1 cellular context compared by ENCODE assay signal in genomic region chr17:80474231-80474932, GRCh38.
TF ChIP-seq lines count a peak whose summit lies in the region.

No MANE protein-coding gene starts in this region.

TF ChIP-seq in K562, 482 proteins besides CTCF, POLR2A, EP300 and RAD21 (continued from another document and continues in another):
- TF ChIP-seq ZBTB40 (IDR thresholded peaks at IDR 0.05): no peak
- no peak for TF ChIP-seq ZBTB40 (CRISPR knock-in tag; IDR thresholded peaks at IDR 0.05)
- TF ChIP-seq CBFA2T2 (conservative IDR thresholded peaks at IDR 0.05): peak; percentile 29; the same call in 1 of the 2 replicates
- no peak for TF ChIP-seq TBP (optimal IDR thresholded peaks at IDR 0.05; ENCODE audit: low read depth, low read length)
- no peak for TF ChIP-seq HNRNPH1 (optimal IDR thresholded peaks at IDR 0.05; ENCODE audit: low read depth, low read length)
- TF ChIP-seq ZBTB8A (IDR thresholded peaks at IDR 0.05; ENCODE audit: partially characterized antibody): no peak
- no peak for TF ChIP-seq FOXJ3 (CRISPR knock-in tag; IDR thresholded peaks at IDR 0.05)
- TF ChIP-seq FOXK1 (CRISPR knock-in tag; IDR thresholded peaks at IDR 0.05; ENCODE audit: borderline replicate concordance): no peak
- no peak for TF ChIP-seq MXD1 (CRISPR knock-in tag; IDR thresholded peaks at IDR 0.05; ENCODE audit: borderline replicate concordance, poor library complexity, severe bottlenecking)
- no peak for TF ChIP-seq HOMEZ (CRISPR knock-in tag; IDR thresholded peaks at IDR 0.05)
- TF ChIP-seq VEZF1 (CRISPR knock-in tag; IDR thresholded peaks at IDR 0.05): peak; percentile 71
- no peak for TF ChIP-seq ZNF318 (IDR thresholded peaks at IDR 0.05; ENCODE audit: borderline replicate concordance in 1 of 2, low read depth in 1 of 2)
- TF ChIP-seq HDGF (IDR thresholded peaks at IDR 0.05): no peak
- TF ChIP-seq ZNF740 (CRISPR knock-in tag; IDR thresholded peaks at IDR 0.05): peak; percentile 79; the same call in 1 of the 2 replicates
- TF ChIP-seq ZNF740 (tag; IDR thresholded peaks at IDR 0.05): 0 out of 4 replicates have a peak, but pooled peaks of 1 of the 2 experiments have one; percentile 40
- TF ChIP-seq ZNF699 (CRISPR knock-in tag; IDR thresholded peaks at IDR 0.05; ENCODE audit: insufficient replicate concordance): no peak
- no peak for TF ChIP-seq SOX6 (IDR thresholded peaks at IDR 0.05)
- TF ChIP-seq POLR2B (IDR thresholded peaks at IDR 0.05; ENCODE audit: low read depth, partially characterized antibody): no peak
- no peak for TF ChIP-seq ZNF561 (CRISPR knock-in tag; conservative IDR thresholded peaks at IDR 0.05)
- TF ChIP-seq SNIP1 (IDR thresholded peaks at IDR 0.05; ENCODE audit: low read depth): no peak
- TF ChIP-seq ZBTB26 (CRISPR knock-in tag; IDR thresholded peaks at IDR 0.05): no peak
- TF ChIP-seq ZFPM2 (CRISPR knock-in tag; IDR thresholded peaks at IDR 0.05): no peak
- no peak for TF ChIP-seq MTA2 (IDR thresholded peaks at IDR 0.05; ENCODE audit: low read depth)
- TF ChIP-seq ARID1B (IDR thresholded peaks at IDR 0.05): no peak
- no peak for TF ChIP-seq PKNOX1 (IDR thresholded peaks at IDR 0.05)
- TF ChIP-seq RAD51 (IDR thresholded peaks at IDR 0.05; ENCODE audit: borderline replicate concordance, low read depth): peak; percentile 85
- TF ChIP-seq USF2 (CRISPR knock-in tag; IDR thresholded peaks at IDR 0.05): peak; percentile 82
